8 cellular contexts compared by ENCODE assay signal in the genomic region with DNA sequence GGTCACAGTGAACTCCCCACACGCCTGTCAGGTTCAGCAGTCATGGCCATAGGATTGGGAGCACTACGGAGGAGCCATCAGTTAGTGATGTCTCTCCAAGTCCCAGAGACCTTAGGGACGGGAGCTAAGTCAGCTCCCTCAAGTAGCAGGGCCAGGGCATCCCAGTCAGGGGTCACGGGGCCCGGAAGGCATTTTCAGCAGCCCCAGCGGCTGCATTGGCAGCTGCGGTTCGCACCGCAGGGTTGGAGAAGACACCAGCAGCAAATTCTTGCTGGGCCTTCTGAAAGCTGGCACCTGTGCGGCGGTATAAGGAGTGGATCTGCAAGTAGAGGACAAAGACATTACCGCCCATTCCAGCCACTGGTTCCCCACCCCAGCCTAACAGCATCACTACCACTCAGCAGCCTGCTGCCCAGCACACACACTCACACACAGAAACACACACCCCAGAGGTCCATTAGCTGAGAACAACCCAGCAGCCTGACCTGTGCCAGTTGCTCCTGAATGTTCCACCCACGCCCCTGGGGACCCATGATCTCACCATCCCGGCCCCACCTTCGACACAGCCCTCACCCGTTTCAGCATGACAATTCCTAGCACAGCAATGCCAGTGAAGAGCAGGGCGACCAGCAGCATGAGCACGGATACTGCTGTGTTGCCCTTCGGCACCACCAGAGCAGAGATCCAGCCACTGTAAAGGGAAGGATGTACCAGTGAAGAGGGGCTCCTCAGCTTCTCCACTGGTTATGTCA. TPM values are rescaled to one million over a fixed set of nuclear protein-coding genes. Genes with fewer than 3 reads are reported as not detected.
DNase-seq lines count a peak whose midpoint lies in the region; ATAC-seq and TF ChIP-seq lines count a peak whose summit lies in the region.

No MANE protein-coding gene starts in this region.

- H3K4me2 ChIP-seq in SK-N-SH, result peak overlapping the region; percentile 100
- peak overlapping the region; percentile 90 for H3K4me2 ChIP-seq in osteoblast (ENCODE audit: insufficient read depth, low read length)

- H3K4me3 Mint-ChIP-seq in CD4-positive, alpha-beta T cell, result peak overlapping the region; percentile 85

- H3K9me2 ChIP-seq in SK-N-SH, result no peaks in the 10 kb centered on the region

- H3K27me3 ChIP-seq in CD4-positive, alpha-beta T cell (ENCODE audit: control insufficient read depth, insufficient read depth, low read length), result no peaks in the 10 kb centered on the region
- no peaks in the 10 kb centered on the region for H3K27me3 ChIP-seq in SK-N-SH (ENCODE audit: insufficient read depth)
- H3K27me3 ChIP-seq in esophagus muscularis mucosa, result no peaks in the 10 kb centered on the region
- no peaks in the 10 kb centered on the region for H3K27me3 ChIP-seq in osteoblast (ENCODE audit: insufficient read depth, low read length)

- CTCF ChIA-PET in CD4-positive, alpha-beta T cell (lab: Charles Lee), result no interaction called here
- CTCF ChIA-PET in SK-N-SH (lab: Yijun Ruan, JAX), result interaction anchor here (1.1 to 13.3 kb wide), 6 partner anchors 11 to 69 kb away, joined by 3 to 184 read pairs (median 10); a partner anchor contains a TSS

- peaks cover 15 to 25% of the 10 kb centered on the region in 2 experiments for H3K36me3 ChIP-seq in SK-N-SH (replicated peaks in 1 of 2; ENCODE audit: control insufficient read depth in 1 of 2, insufficient read depth in 2 of 2, low read length in 1 of 2)
- H3K36me3 ChIP-seq in esophagus muscularis mucosa, result peaks cover 13 to 43% (median 33%) of the 10 kb centered on the region in 4 donors
- H3K36me3 ChIP-seq in osteoblast (ENCODE audit: insufficient read depth, low read length), result peaks cover 38% of the 10 kb centered on the region

- ATAC-seq in CD4-positive, alpha-beta T cell (ENCODE audit: poor library complexity), result no peak
- ATAC-seq in GM18873 (IDR thresholded peaks at IDR 0.05; ENCODE audit: low FRiP score, unreplicated experiment) (no peak), GM21447 (IDR thresholded peaks at IDR 0.05; ENCODE audit: unreplicated experiment) (no peak)

- H3K36me3 Mint-ChIP-seq in CD4-positive, alpha-beta T cell (ENCODE audit: low read depth), result peaks cover 44% of the 10 kb centered on the region

- H3K4me1 ChIP-seq in SK-N-SH (ENCODE audit: control insufficient read depth in 1 of 2, insufficient read depth in 2 of 2, low read depth in 1 of 2, low read length in 1 of 2) (peaks cover 0 to 26% of the 10 kb centered on the region in 2 experiments; a peak in 2 of 4 replicates), esophagus muscularis mucosa (peaks cover 28 to 63% (median 46%) of the 10 kb centered on the region in 4 donors), osteoblast (ENCODE audit: insufficient read depth, low read length) (peaks cover 31% of the 10 kb centered on the region)

- TF ChIP-seq EP300 in SK-N-SH (IDR thresholded peaks at IDR 0.05; ENCODE audit: borderline replicate concordance in 1 of 2, low read depth in 1 of 2, low read length in 1 of 2), result no peak
- no peak for TF ChIP-seq EP300 in esophagus muscularis mucosa (IDR thresholded peaks at IDR 0.05)

- no peaks in the 10 kb centered on the region for H3K27me3 Mint-ChIP-seq in CD4-positive, alpha-beta T cell

- peaks cover 45% of the 10 kb centered on the region for H3K4me1 Mint-ChIP-seq in CD4-positive, alpha-beta T cell (ENCODE audit: low read depth)

- H3K9ac ChIP-seq in SK-N-SH, result peak overlapping the region; percentile 77; the same call in 1 of the 2 replicates

- DNase-seq in CD4-positive, alpha-beta T cell, result no peak
- no peak for DNase-seq in SK-N-SH
- DNase-seq in esophagus muscularis mucosa (ENCODE audit: extremely low spot score), result no peak
- DNase-seq in osteoblast (ENCODE audit: insufficient read length, low spot score, missing footprints), result peak; percentile 86
- DNase-seq in A172 (ENCODE audit: low spot score), result no peak
- DNase-seq in LoVo (ENCODE audit: low spot score), result no peak

- H4K20me1 ChIP-seq in SK-N-SH (ENCODE audit: insufficient read depth) (no peaks in the 10 kb centered on the region), osteoblast (ENCODE audit: insufficient read depth, low read length) (peaks cover 3% of the 10 kb centered on the region)

- TF ChIP-seq POLR2A in esophagus muscularis mucosa (IDR thresholded peaks at IDR 0.05; ENCODE audit: low read depth), result no peak

- POLR2A ChIA-PET in CD4-positive, alpha-beta T cell (lab: Charles Lee), result interaction anchor here (1.1 to 1.8 kb wide), 3 partner anchors 12 to 67 kb away, joined by 4 to 9 read pairs (median 6); a partner anchor contains a TSS
- POLR2A ChIA-PET in SK-N-SH (lab: Yijun Ruan, JAX), result interaction anchor here (2.4 kb wide), 1 partner anchor 17 kb away, joined by 7 read pairs; a partner anchor contains a TSS

- peaks cover 35% of the 10 kb centered on the region for H3F3A ChIP-seq in SK-N-SH (replicated peaks; ENCODE audit: insufficient read depth)

- TF ChIP-seq CTCF in CD4-positive, alpha-beta T cell (IDR thresholded peaks at IDR 0.05), result no peak
- TF ChIP-seq CTCF in SK-N-SH (IDR thresholded peaks at IDR 0.05) (no peak), esophagus muscularis mucosa (IDR thresholded peaks at IDR 0.05) (no peak), osteoblast (IDR thresholded peaks at IDR 0.05; ENCODE audit: extremely low read depth, low read depth, low read length) (no peak)

- no peak for TF ChIP-seq RAD21 in SK-N-SH (IDR thresholded peaks at IDR 0.05; ENCODE audit: low read length)

- H3K9me3 ChIP-seq in CD4-positive, alpha-beta T cell (ENCODE audit: control insufficient read depth, low read length), result no peaks in the 10 kb centered on the region
- H3K9me3 ChIP-seq in SK-N-SH (no peaks in the 10 kb centered on the region), esophagus muscularis mucosa (no peaks in the 10 kb centered on the region), osteoblast (ENCODE audit: low read depth, low read length) (no peaks in the 10 kb centered on the region)

- H3K4me3 ChIP-seq in SK-N-SH (ENCODE audit: low read depth in 2 of 2, low read length in 1 of 2), result peak overlapping the region; percentile 79 to 82; a peak in 3 of 4 replicates
- H3K4me3 ChIP-seq in esophagus muscularis mucosa, result peak overlapping the region; percentile 94 to 97 (median 96)
- H3K4me3 ChIP-seq in osteoblast (ENCODE audit: insufficient read depth, low read length), result peak overlapping the region; percentile 88

- H3K27ac Mint-ChIP-seq in CD4-positive, alpha-beta T cell, result no peak overlapping the region

- H3K79me2 ChIP-seq in SK-N-SH (ENCODE audit: insufficient read depth), result peaks cover 37% of the 10 kb centered on the region
- peaks cover 37% of the 10 kb centered on the region for H3K79me2 ChIP-seq in osteoblast (ENCODE audit: insufficient read depth, low read length)

- H2AFZ ChIP-seq in SK-N-SH (ENCODE audit: low read depth) (peak overlapping the region; percentile 77; the same call in 1 of the 2 replicates), osteoblast (ENCODE audit: low read length) (peak overlapping the region; percentile 94)

- H3K27ac ChIP-seq in CD4-positive, alpha-beta T cell (ENCODE audit: low read depth, low read length), result no peak overlapping the region
- H3K27ac ChIP-seq in SK-N-SH (ENCODE audit: low read depth in 2 of 2, low read length in 1 of 2), result peak overlapping the region; percentile 76 to 93
- peak overlapping the region; percentile 97 to 98 (median 98) for H3K27ac ChIP-seq in esophagus muscularis mucosa (replicated peaks in 1 of 4)
- peak overlapping the region; percentile 87 for H3K27ac ChIP-seq in osteoblast (ENCODE audit: low read depth, low read length)

- WGBS in SK-N-SH (ENCODE audit: low lambda C conversion rate), result 88% methylated on average over 10 of the region's 19 CpGs
- 69% methylated on average over 15 of the region's 19 CpGs for WGBS in esophagus muscularis mucosa

- intact Hi-C loops in CD4-positive, alpha-beta T cell (cut with DNase I, micrococcal nuclease), result loop anchor here in 1 of 2 experiments (10.0 kb wide), 1 partner anchor 249 kb away; no protein-coding TSS in a partner anchor
- intact Hi-C loops in esophagus muscularis mucosa (cut with DNase I), result no loop called here

- no peaks in the 10 kb centered on the region for H3K9me3 Mint-ChIP-seq in CD4-positive, alpha-beta T cell

TF ChIP-seq in SK-N-SH, 30 proteins besides CTCF, POLR2A, EP300 and RAD21:
- TF ChIP-seq GATA2 (CRISPR knock-in tag; IDR thresholded peaks at IDR 0.05), result no peak

RNA-seq across cellular contexts. Expression of a gene that starts 1.0 kb away (rescaled TPM):
- 1 to 10 TPM; 6.6 to 8.3 TPM for total RNA-seq in CD4-positive, alpha-beta T cell
- polyA plus RNA-seq in SK-N-SH (2012; rRNA removed), result 20.0 and 30.6 TPM in 2 replicates
- polyA plus RNA-seq in SK-N-SH (2012; cell fraction: cytosol; rRNA removed), result 17.9 and 26.4 TPM in 2 replicates
- 42.8 and 45.5 TPM in 2 replicates for polyA plus RNA-seq in SK-N-SH (2012; cell fraction: nucleus; rRNA removed)
- total RNA-seq in esophagus muscularis mucosa (10 to 100 TPM; 15.1 to 38.7 (median 22.6) TPM), osteoblast (6.5 and 7.7 TPM in 2 replicates)
- total RNA-seq in A172 (2014; rRNA removed; shearing (Covaris generic)), result 10.7 and 11.4 TPM in 2 replicates

RNA-seq across cellular contexts. Expression of a gene that starts 5.9 kb away (rescaled TPM):
- 10 to 100 TPM; 54.8 to 55.6 TPM for total RNA-seq in CD4-positive, alpha-beta T cell
- 193 and 225 TPM in 2 replicates for polyA plus RNA-seq in SK-N-SH (2012; rRNA removed)
- polyA plus RNA-seq in SK-N-SH (2012; cell fraction: cytosol; rRNA removed), result 115 and 149 TPM in 2 replicates
- 125 and 162 TPM in 2 replicates for polyA plus RNA-seq in SK-N-SH (2012; cell fraction: nucleus; rRNA removed)
- total RNA-seq in esophagus muscularis mucosa (10 to 100 TPM; 33.6 to 56.0 (median 43.5) TPM), osteoblast (35.9 and 41.3 TPM in 2 replicates)
- total RNA-seq in A172 (2014; rRNA removed; shearing (Covaris generic)), result 136 and 169 TPM in 2 replicates

RNA-seq across cellular contexts. Expression of a gene that starts 17.0 kb away (rescaled TPM):
- 10 to 100 TPM; 48.1 to 49.8 TPM for total RNA-seq in CD4-positive, alpha-beta T cell
- 76.7 and 81.8 TPM in 2 replicates for polyA plus RNA-seq in SK-N-SH (2012; rRNA removed)
- polyA plus RNA-seq in SK-N-SH (2012; cell fraction: cytosol; rRNA removed), result 25.3 and 28.9 TPM in 2 replicates
- 484 and 490 TPM in 2 replicates for polyA plus RNA-seq in SK-N-SH (2012; cell fraction: nucleus; rRNA removed)
- total RNA-seq in esophagus muscularis mucosa (10 to 100 TPM; 17.6 to 32.0 (median 25.3) TPM), osteoblast (17.4 and 19.7 TPM in 2 replicates)
- 13.9 and 21.6 TPM in 2 replicates for total RNA-seq in A172 (2014; rRNA removed; shearing (Covaris generic))

RNA-seq across cellular contexts. Expression of a gene that starts 21.0 kb away (rescaled TPM):
- total RNA-seq in CD4-positive, alpha-beta T cell, result 1 to 10 TPM; 1.3 to 1.8 TPM
- polyA plus RNA-seq in SK-N-SH (2012; rRNA removed), result 9.7 and 10.1 TPM in 2 replicates
- 2.2 and 3.7 TPM in 2 replicates for polyA plus RNA-seq in SK-N-SH (2012; cell fraction: cytosol; rRNA removed)
- 59.4 and 62.3 TPM in 2 replicates for polyA plus RNA-seq in SK-N-SH (2012; cell fraction: nucleus; rRNA removed)
- total RNA-seq in esophagus muscularis mucosa (1 to 10 TPM; 1.0 to 2.1 (median 1.4) TPM), osteoblast (2.5 and 2.9 TPM in 2 replicates)
- 0.98 and 1.0 TPM in 2 replicates for total RNA-seq in A172 (2014; rRNA removed; shearing (Covaris generic))

RNA-seq across cellular contexts. Expression of a gene that starts 45.0 kb away (rescaled TPM):
- total RNA-seq in CD4-positive, alpha-beta T cell, result not detected
- polyA plus RNA-seq in SK-N-SH (2012; rRNA removed), result 0.03 TPM in 1 of 2 replicates, not detected in the other
- polyA plus RNA-seq in SK-N-SH (2012; cell fraction: cytosol; rRNA removed), result 0.01 TPM in 1 of 2 replicates, not detected in the other
- polyA plus RNA-seq in SK-N-SH (2012; cell fraction: nucleus; rRNA removed), result 0.05 TPM in 2 replicates
- total RNA-seq in esophagus muscularis mucosa (not detected), osteoblast (not detected in 2 replicates)
- total RNA-seq in A172 (2014; rRNA removed; shearing (Covaris generic)), result not detected in 2 replicates
